1 cellular context compared by ENCODE assay signal in the genomic region with DNA sequence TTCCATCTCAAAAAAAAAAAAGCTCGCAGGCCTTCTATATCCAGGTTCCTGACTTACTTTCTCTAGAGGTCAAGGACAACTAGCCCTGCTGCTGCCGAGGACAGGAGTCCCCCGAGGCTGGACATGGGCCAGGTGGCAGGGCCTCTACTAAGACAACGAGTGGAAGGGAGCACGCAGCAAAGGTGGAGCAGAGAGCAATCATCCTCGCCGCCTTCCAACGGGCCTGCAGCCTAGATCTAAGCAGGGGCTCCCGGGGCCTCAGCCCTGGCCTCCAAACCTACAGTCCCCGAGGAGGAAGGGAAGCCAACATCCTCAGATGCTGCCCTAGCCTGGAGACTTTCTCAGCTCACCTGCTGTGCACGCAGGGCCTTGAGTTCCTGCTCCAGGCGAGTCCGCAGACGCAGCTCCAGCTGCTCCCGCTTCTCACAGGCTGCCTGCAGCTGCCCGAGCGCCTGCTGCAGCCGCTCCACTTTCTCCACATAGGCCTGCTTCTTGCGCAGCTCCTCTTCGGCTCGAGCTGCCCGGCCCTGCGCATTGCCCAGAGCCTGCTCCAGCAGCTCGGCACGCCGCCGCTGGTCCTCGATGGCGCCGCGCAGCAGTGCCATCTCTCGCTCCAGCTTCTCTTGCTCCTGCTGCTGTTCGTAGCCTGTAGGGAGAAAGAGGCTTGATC.
A peak's percentile ranks its signal among the peaks of the same experiment; 100 is the strongest.
TF ChIP-seq lines count a peak whose summit lies in the region.

No MANE protein-coding gene starts in this region.

TF ChIP-seq in HepG2, 621 proteins besides CTCF, POLR2A, EP300 and RAD21:
- TF ChIP-seq FIP1L1 (IDR thresholded peaks at IDR 0.05; ENCODE audit: borderline replicate concordance, insufficient read depth, low read depth, low read length): no peak
- no peak for TF ChIP-seq NCOA5 (CRISPR knock-in tag; IDR thresholded peaks at IDR 0.05)
- TF ChIP-seq REL (CRISPR knock-in tag; conservative IDR thresholded peaks at IDR 0.05): no peak
- no peak for TF ChIP-seq GABPB1 (CRISPR knock-in tag; IDR thresholded peaks at IDR 0.05)
- TF ChIP-seq RBFOX2 (IDR thresholded peaks at IDR 0.05; ENCODE audit: low read depth, low read length): peak; percentile 73
- TF ChIP-seq AGO2 (optimal IDR thresholded peaks at IDR 0.05; ENCODE audit: low read depth, low read length): peak; percentile 58
- no peak for TF ChIP-seq RFX3 (CRISPR knock-in tag; IDR thresholded peaks at IDR 0.05)
- TF ChIP-seq, protein P1, sequence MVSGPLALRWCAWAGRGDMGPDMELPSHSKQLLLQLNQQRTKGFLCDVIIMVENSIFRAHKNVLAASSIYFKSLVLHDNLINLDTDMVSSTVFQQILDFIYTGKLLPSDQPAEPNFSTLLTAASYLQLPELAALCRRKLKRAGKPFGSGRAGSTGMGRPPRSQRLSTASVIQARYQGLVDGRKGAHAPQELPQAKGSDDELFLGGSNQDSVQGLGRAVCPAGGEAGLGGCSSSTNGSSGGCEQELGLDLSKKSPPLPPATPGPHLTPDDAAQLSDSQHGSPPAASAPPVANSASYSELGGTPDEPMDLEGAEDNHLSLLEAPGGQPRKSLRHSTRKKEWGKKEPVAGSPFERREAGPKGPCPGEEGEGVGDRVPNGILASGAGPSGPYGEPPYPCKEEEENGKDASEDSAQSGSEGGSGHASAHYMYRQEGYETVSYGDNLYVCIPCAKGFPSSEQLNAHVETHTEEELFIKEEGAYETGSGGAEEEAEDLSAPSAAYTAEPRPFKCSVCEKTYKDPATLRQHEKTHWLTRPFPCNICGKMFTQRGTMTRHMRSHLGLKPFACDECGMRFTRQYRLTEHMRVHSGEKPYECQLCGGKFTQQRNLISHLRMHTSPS (CRISPR knock-in tag; IDR thresholded peaks at IDR 0.05; ENCODE audit: low read depth): no peak
- no peak for TF ChIP-seq NFRKB (IDR thresholded peaks at IDR 0.05)
- TF ChIP-seq CEBPB (IDR thresholded peaks at IDR 0.05; ENCODE audit: borderline replicate concordance, low read depth, low read length): no peak
